17 cellular contexts compared by ENCODE assay signal in genomic region chr20:4880051-4880450, GRCh38.
"Had no signal": no experiment of that assay in that cellular context is flagged by ENCODE, and none has a peak within 500 bp of the region (broad histone marks: within the 10 kb centered on the region; RNA-seq: fewer than 3 reads in every experiment).

No MANE protein-coding gene starts in this region.

- H3K27ac ChIP-seq: cardiac muscle cell, esophagus muscularis mucosa, prostate gland had no signal

- H3K27me3 ChIP-seq: cardiac muscle cell, esophagus muscularis mucosa, tibial nerve had no signal

- DNase-seq: activated CD8-positive, alpha-beta memory T cell treated with anti-CD3 and anti-CD28 coated beads, Interleukin-2, amount 10 ng/mL, durations not matched to agents 7 days and 5 days; activated gamma-delta T cell; activated T-cell treated with anti-CD3 and anti-CD28 coated beads, Interleukin-2, amount 50 U/mL, for 4 hours; hypothalamus; kidney glomerular epithelial cell; left ventricle myocardium superior; mesenchymal stem cell; right cardiac atrium; SIG-M5; small intestine had no signal

- ATAC-seq: activated CD8-positive, alpha-beta memory T cell treated with anti-CD3 and anti-CD28 coated beads, Interleukin-2, amount 10 ng/mL, durations not matched to agents 7 days and 5 days; activated naive CD4-positive, alpha-beta T cell treated with anti-CD3 and anti-CD28 coated beads, Interleukin-2, amount 50 U/mL, for 72 hours; activated T-cell treated with anti-CD3 and anti-CD28 coated beads, Interleukin-2, amount 50 U/mL, for 4 hours; left ventricle myocardium superior; natural killer cell treated with Interleukin-12 subunit alpha and Interleukin-12 subunit beta and Interleukin-15 and Interleukin-18, amount 100 ng/mL, for 72 hours; right cardiac atrium had no signal

- H3K4me3 ChIP-seq: cardiac muscle cell, esophagus muscularis mucosa, prostate gland, tibial nerve had no signal

- H3K9me3 ChIP-seq: esophagus muscularis mucosa, prostate gland, tibial nerve had no signal

- H3K36me3 ChIP-seq: cardiac muscle cell, prostate gland had no signal

- H3K36me3 Mint-ChIP-seq: activated naive CD4-positive, alpha-beta T cell treated with anti-CD3 and anti-CD28 coated beads, Interleukin-2, amount 50 U/mL, for 72 hours; natural killer cell treated with Interleukin-12 subunit alpha and Interleukin-12 subunit beta and Interleukin-15 and Interleukin-18, amount 100 ng/mL, for 72 hours had no signal

- H3K9me3 Mint-ChIP-seq: activated naive CD4-positive, alpha-beta T cell treated with anti-CD3 and anti-CD28 coated beads, Interleukin-2, amount 50 U/mL, for 72 hours; activated T-cell treated with anti-CD3 and anti-CD28 coated beads, Interleukin-2, amount 50 U/mL, for 4 hours; natural killer cell treated with Interleukin-12 subunit alpha and Interleukin-12 subunit beta and Interleukin-15 and Interleukin-18, amount 100 ng/mL, for 72 hours; T-helper 2 cell treated with Interferon-gamma antibody and Interleukin-4, amounts not matched to agents 5 μg/mL and 100 μg/mL, for 36 hours had no signal

- H3K27me3 Mint-ChIP-seq: activated CD8-positive, alpha-beta memory T cell treated with anti-CD3 and anti-CD28 coated beads, Interleukin-2, amount 10 ng/mL, durations not matched to agents 7 days and 5 days; natural killer cell treated with Interleukin-12 subunit alpha and Interleukin-12 subunit beta and Interleukin-15 and Interleukin-18, amount 100 ng/mL, for 72 hours had no signal

- H3K27ac Mint-ChIP-seq: natural killer cell treated with Interleukin-12 subunit alpha and Interleukin-12 subunit beta and Interleukin-15 and Interleukin-18, amount 100 ng/mL, for 72 hours; T-helper 2 cell treated with Interferon-gamma antibody and Interleukin-4, amounts not matched to agents 5 μg/mL and 100 μg/mL, for 36 hours had no signal

- H3K4me3 Mint-ChIP-seq: activated CD8-positive, alpha-beta memory T cell treated with anti-CD3 and anti-CD28 coated beads, Interleukin-2, amount 10 ng/mL, durations not matched to agents 7 days and 5 days; activated T-cell treated with anti-CD3 and anti-CD28 coated beads, Interleukin-2, amount 50 U/mL, for 4 hours; natural killer cell treated with Interleukin-12 subunit alpha and Interleukin-12 subunit beta and Interleukin-15 and Interleukin-18, amount 100 ng/mL, for 72 hours; T-helper 2 cell treated with Interferon-gamma antibody and Interleukin-4, amounts not matched to agents 5 μg/mL and 100 μg/mL, for 36 hours had no signal

- H3K4me1 ChIP-seq: prostate gland had no signal
